19 cellular contexts compared by ENCODE assay signal in the genomic region with DNA sequence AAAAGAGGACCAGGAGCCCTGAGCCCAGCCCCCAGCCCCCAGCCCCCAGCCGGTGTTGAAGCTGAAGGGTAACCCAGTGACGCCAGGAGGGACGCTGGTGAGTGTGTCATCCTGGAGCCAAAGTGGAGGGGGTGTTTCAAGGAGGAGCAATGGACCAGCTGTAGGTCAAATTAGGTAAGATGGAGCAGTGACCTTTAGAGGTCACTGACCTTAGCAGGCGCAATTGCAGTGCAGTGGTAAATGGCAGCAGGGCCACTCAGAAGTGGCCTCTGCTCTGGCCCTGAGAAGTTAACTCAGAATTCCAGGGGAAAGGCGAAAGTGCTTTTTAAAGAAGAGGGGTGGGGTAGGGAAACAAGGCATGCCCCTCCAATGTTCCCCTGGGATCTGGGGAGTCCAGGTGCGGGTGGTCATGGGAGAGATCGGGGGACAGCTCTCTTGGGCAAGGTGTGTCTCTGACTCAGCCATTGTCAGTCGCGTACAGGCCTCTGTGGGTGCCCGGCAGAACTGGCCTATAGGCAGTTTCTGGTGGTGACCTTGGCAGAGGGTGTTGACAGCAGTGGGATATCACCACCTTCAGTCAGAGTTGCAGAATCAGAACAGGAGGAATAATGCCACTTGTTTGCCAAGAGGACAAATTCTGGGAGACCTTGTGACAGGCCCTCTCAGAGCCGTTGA. TPM values are rescaled to one million over a fixed set of nuclear protein-coding genes. Genes with fewer than 3 reads are reported as not detected.
"Had no signal": no experiment of that assay in that cellular context is flagged by ENCODE, and none has a peak within 500 bp of the region (broad histone marks: within the 10 kb centered on the region; RNA-seq: fewer than 3 reads in every experiment).

No MANE protein-coding gene starts in this region.

- DNase-seq: effector CD4-positive, alpha-beta T cell; endodermal cell; foreskin keratinocyte; head of caudate nucleus; kidney; left colon; lower lobe of right lung; midbrain; nucleus accumbens; ovary; stimulated activated CD4-positive, alpha-beta T cell treated with anti-CD3 and anti-CD28 coated beads, Interleukin-2, amount 100 ng/mL, for 24 hours; stimulated activated naive CD4-positive, alpha-beta T cell treated with Interleukin-2 at 50 U/mL for 16 hours had no signal

- H3K27ac ChIP-seq: coronary artery, foreskin keratinocyte, hepatocyte, lower lobe of right lung, neural progenitor cell, ovary had no signal

- H3K36me3 ChIP-seq: lower lobe of right lung, neural progenitor cell, ovary had no signal

- H2AFZ ChIP-seq: hepatocyte, neural progenitor cell had no signal

- H3K9ac ChIP-seq: neural progenitor cell had no signal

- H3K4me3 ChIP-seq: coronary artery, hepatocyte, lower lobe of right lung, neural progenitor cell, ovary had no signal

- H3K27me3 ChIP-seq: foreskin keratinocyte, hepatocyte, neural progenitor cell, ovary had no signal

- ATAC-seq: foreskin keratinocyte, left colon, lower lobe of right lung, sciatic nerve had no signal

- FAIRE-seq: endothelial cell of umbilical vein, kidney, urothelium cell line had no signal

- H3K4me2 ChIP-seq: hepatocyte, neural progenitor cell had no signal

- H3K9me3 ChIP-seq: lower lobe of right lung, ovary had no signal

- H3K79me2 ChIP-seq: hepatocyte had no signal

RNA-seq across cellular contexts. Expression of gene TIMP3, which starts 50.3 kb away (rescaled TPM):
- total RNA-seq: natural killer cell treated with Interleukin-12 subunit alpha and Interleukin-12 subunit beta and Interleukin-15 and Interleukin-18, amount 100 ng/mL, for 72 hours had no signal
